In the genomic region with DNA sequence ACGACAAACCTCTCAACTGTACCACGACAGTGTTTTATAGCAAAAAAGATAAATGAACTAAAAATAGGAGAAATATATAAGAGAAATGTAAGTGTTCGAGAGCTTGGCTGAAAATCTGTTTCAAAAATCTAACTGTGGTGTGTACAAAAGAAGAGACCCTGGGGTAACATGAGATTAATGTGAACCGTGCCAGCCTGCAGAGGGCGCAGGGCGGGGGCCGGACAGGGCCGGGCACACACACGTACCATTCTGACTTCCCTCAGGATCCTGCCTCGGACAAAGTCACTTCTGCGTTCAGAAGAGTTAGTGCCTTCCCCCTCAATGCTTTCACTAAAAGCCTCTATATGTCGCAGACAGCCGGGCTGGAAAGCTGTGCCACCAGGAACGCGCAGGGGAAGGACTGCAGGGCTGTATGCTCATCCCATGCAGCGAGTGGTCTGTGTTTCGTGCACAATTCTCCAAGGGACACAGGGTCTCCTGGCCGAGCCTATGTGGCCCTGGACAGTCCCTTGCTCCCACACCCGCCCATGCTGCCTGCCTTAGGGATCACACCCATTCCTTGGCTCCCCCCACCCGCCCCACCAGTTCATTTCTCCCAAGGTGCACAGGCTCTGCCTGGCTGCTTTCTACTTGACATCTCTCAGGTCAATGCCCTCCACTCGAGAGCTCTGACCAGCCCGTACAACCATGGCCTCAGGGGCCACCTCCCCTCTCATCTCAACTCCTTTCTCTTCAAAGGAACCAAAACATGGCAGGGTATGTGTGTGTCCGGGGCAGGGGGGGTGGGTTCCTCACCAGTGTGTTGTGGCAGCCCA, we compare ENCODE assay signal across 10 cellular contexts. TPM values are rescaled to one million over a fixed set of nuclear protein-coding genes. Genes with fewer than 3 reads are reported as not detected.
DNase-seq lines count a peak whose midpoint lies in the region; ATAC-seq, FAIRE-seq and TF ChIP-seq lines count a peak whose summit lies in the region.
"Had no signal": no experiment of that assay in that cellular context is flagged by ENCODE, and none has a peak within 500 bp of the region (broad histone marks: within the 10 kb centered on the region; RNA-seq: fewer than 3 reads in every experiment).

No MANE protein-coding gene starts in this region.

- H4K8ac ChIP-seq in H1 (ENCODE audit: extremely low read depth, insufficient read depth, low read length) = no peak overlapping the region

- peaks cover 44 to 66% of the 10 kb centered on the region in 2 experiments for H4K20me1 ChIP-seq in H1 (replicated peaks in 1 of 2; ENCODE audit: control insufficient read depth in 1 of 2, insufficient read depth in 2 of 2, low read length in 2 of 2)

- H3K27me3 Mint-ChIP-seq in CD4-positive, alpha-beta T cell = no peaks in the 10 kb centered on the region
- no peaks in the 10 kb centered on the region for H3K27me3 Mint-ChIP-seq in osteocyte (ENCODE audit: unreplicated experiment)

- H3K79me2 ChIP-seq in H1 (ENCODE audit: control insufficient read depth in 1 of 2, insufficient read depth in 2 of 2, low read length in 2 of 2) = peaks cover 46 to 72% of the 10 kb centered on the region in 2 experiments

- no peak overlapping the region for H3K4me2 ChIP-seq in H1 (ENCODE audit: insufficient read depth in 1 of 2, low read depth in 2 of 2, low read length in 2 of 2)

- H3K36me3 Mint-ChIP-seq in CD4-positive, alpha-beta T cell (ENCODE audit: low read depth) = peaks cover 22% of the 10 kb centered on the region
- H3K36me3 Mint-ChIP-seq in osteocyte (ENCODE audit: unreplicated experiment) = peaks cover 8% of the 10 kb centered on the region

- FAIRE-seq in H1 (lab: Jason Lieb, UNC) = no peak
- FAIRE-seq: endometrium had no signal

- TF ChIP-seq RAD21 in H1 (IDR thresholded peaks at IDR 0.05 in 1 of 2, conservative IDR thresholded peaks at IDR 0.05 in 1 of 2; ENCODE audit: low read depth in 2 of 2, low read length in 2 of 2) = no peak

- no peaks in the 10 kb centered on the region for H3K27me3 ChIP-seq in CD4-positive, alpha-beta T cell (ENCODE audit: control insufficient read depth, insufficient read depth, low read length)
- H3K27me3 ChIP-seq in H1 (replicated peaks in 1 of 4; ENCODE audit: control insufficient read depth in 3 of 4, extremely low read depth in 1 of 4, insufficient read depth in 3 of 4, low read length in 3 of 4) = no peaks in the 10 kb centered on the region

- peaks cover 39% of the 10 kb centered on the region for H3K4me1 Mint-ChIP-seq in CD4-positive, alpha-beta T cell (ENCODE audit: low read depth)
- H3K4me1 Mint-ChIP-seq in osteocyte (ENCODE audit: unreplicated experiment) = peaks cover 46% of the 10 kb centered on the region

- H2BK5ac ChIP-seq in H1 (ENCODE audit: low read depth, low read length) = no peak overlapping the region

- no peak overlapping the region for H3K14ac ChIP-seq in H1 (ENCODE audit: insufficient read length)

- 86% methylated on average over 21 of the region's 23 CpGs; no CpG with 5 or more reads in 1 of the 2 experiments for WGBS in H1 (ENCODE audit: extremely low coverage in 1 of 2, insufficient coverage in 1 of 2, insufficient read length in 1 of 2, insufficient replicate concordance in 2 of 2, low coverage in 1 of 2, low lambda C conversion rate in 2 of 2, missing lambda C conversion rate in 1 of 2), 2 experiments

- H4K91ac ChIP-seq in H1 (replicated peaks; ENCODE audit: insufficient read length, low read length) = no peak overlapping the region

- no peak overlapping the region for H2BK20ac ChIP-seq in H1 (ENCODE audit: low read length)

- POLR2A ChIA-PET in CD4-positive, alpha-beta T cell (lab: Charles Lee) = no interaction called here
- POLR2A ChIA-PET in H1 (lab: Charles Lee; ENCODE audit: partially characterized antibody) = interaction anchor here (0.6 to 1.7 kb wide), 3 partner anchors 11 to 166 kb away, joined by 3 read pairs; no protein-coding TSS in a partner anchor

- no peak for TF ChIP-seq EP300 in H1 (IDR thresholded peaks at IDR 0.05; ENCODE audit: borderline replicate concordance in 1 of 2, low read depth in 2 of 2, low read length in 2 of 2)

- no peak overlapping the region for H2BK12ac ChIP-seq in H1 (ENCODE audit: low read depth, low read length)

- no peak overlapping the region for H3K4ac ChIP-seq in H1 (replicated peaks; ENCODE audit: insufficient read length, low read depth, low read length)

- H4K5ac ChIP-seq in H1 (ENCODE audit: insufficient read length, low read depth, low read length) = no peak overlapping the region

- no peak for DNase-seq in CD4-positive, alpha-beta T cell
- DNase-seq in NCI-H526 (lab: John Stamatoyannopoulos, UW) = peak; percentile 46 to 74
- no peak for DNase-seq in H1 (ENCODE audit: low read depth in 1 of 2, low spot score in 2 of 2)
- no peak for DNase-seq in osteocyte (ENCODE audit: extremely low spot score, unreplicated experiment)
- no peak for DNase-seq in mucosa of gallbladder (ENCODE audit: low spot score)
- no peak for DNase-seq in NCI-H510A treated with DMSO at 0.1 percent for 48 hours (lab: John Stamatoyannopoulos, UW)
- DNase-seq in T-helper 9 cell = no peak
- DNase-seq: GOT3 had no signal

- no peak overlapping the region for H2AFZ ChIP-seq in H1 (ENCODE audit: low read length)

- peaks cover 4 to 10% (median 7%) of the 10 kb centered on the region in 4 experiments; a peak in 6 of 7 replicates for H3K4me1 ChIP-seq in H1 (replicated peaks in 1 of 4; ENCODE audit: control insufficient read depth in 3 of 4, insufficient read depth in 4 of 4, low read length in 3 of 4)

- no peak overlapping the region for H3K4me3 ChIP-seq in H1 (ENCODE audit: extremely low read depth in 1 of 4, insufficient read depth in 2 of 4, low read depth in 3 of 4, low read length in 4 of 4)

- no peaks in the 10 kb centered on the region for H3K9me3 ChIP-seq in CD4-positive, alpha-beta T cell (ENCODE audit: control insufficient read depth, low read length)
- no peaks in the 10 kb centered on the region for H3K9me3 ChIP-seq in H1 (ENCODE audit: insufficient read depth in 2 of 2, low read depth in 1 of 2, low read length in 1 of 2)

- no peak overlapping the region for H3K23ac ChIP-seq in H1 (ENCODE audit: insufficient read length)

- H3K56ac ChIP-seq in H1 (replicated peaks; ENCODE audit: insufficient read length, low read depth, low read length) = no peak overlapping the region

- no peak overlapping the region for H3K27ac ChIP-seq in CD4-positive, alpha-beta T cell (ENCODE audit: low read depth, low read length)
- no peak overlapping the region; the same call in 1 of the 2 replicates for H3K27ac ChIP-seq in H1 (ENCODE audit: low read depth, low read length)

- peak overlapping the region; percentile 20 for H3K27ac Mint-ChIP-seq in CD4-positive, alpha-beta T cell
- no peak overlapping the region for H3K27ac Mint-ChIP-seq in osteocyte (ENCODE audit: unreplicated experiment)

- intact Hi-C loops in CD4-positive, alpha-beta T cell (cut with DNase I, micrococcal nuclease) = no loop called here

- no peak overlapping the region for H3K4me3 Mint-ChIP-seq in CD4-positive, alpha-beta T cell
- H3K4me3 Mint-ChIP-seq in osteocyte (ENCODE audit: unreplicated experiment) = no peak overlapping the region

- H3K23me2 ChIP-seq in H1 (ENCODE audit: low read depth, low read length) = no peaks in the 10 kb centered on the region

- peaks cover 12 to 40% (median 25%) of the 10 kb centered on the region in 4 experiments; a peak in 7 of 8 replicates for H3K36me3 ChIP-seq in H1 (ENCODE audit: control insufficient read depth in 2 of 4, insufficient read depth in 4 of 4, low read length in 3 of 4)

- no peak for TF ChIP-seq POLR2A in H1 (IDR thresholded peaks at IDR 0.05; ENCODE audit: control extremely low read depth in 1 of 2, low read depth in 2 of 2, low read length in 2 of 2)

- H3K9me3 Mint-ChIP-seq in CD4-positive, alpha-beta T cell = no peaks in the 10 kb centered on the region
- no peaks in the 10 kb centered on the region for H3K9me3 Mint-ChIP-seq in osteocyte (ENCODE audit: unreplicated experiment)

- peaks cover 15% of the 10 kb centered on the region for H3K79me1 ChIP-seq in H1 (ENCODE audit: low read depth, low read length)

- no peak for ATAC-seq in CD4-positive, alpha-beta T cell (ENCODE audit: poor library complexity)
- ATAC-seq in HG02884 (IDR thresholded peaks at IDR 0.05; ENCODE audit: unreplicated experiment) = no peak

- no peak overlapping the region for H3K18ac ChIP-seq in H1 (ENCODE audit: extremely low read depth, low read length)

- H2AK5ac ChIP-seq in H1 (ENCODE audit: low read depth, low read length) = no peak overlapping the region

- CTCF ChIA-PET in CD4-positive, alpha-beta T cell (lab: Charles Lee) = interaction anchor here (0.6 kb wide), 1 partner anchor 284 kb away, joined by 3 read pairs; no protein-coding TSS in a partner anchor
- CTCF ChIA-PET in H1 (lab: Charles Lee; ENCODE audit: partially characterized antibody) = interaction anchor here (0.8 to 2.7 kb wide), 11 partner anchors 12 to 53 kb away, joined by 3 to 10 read pairs (median 3); a partner anchor contains a TSS

- TF ChIP-seq CTCF in CD4-positive, alpha-beta T cell (IDR thresholded peaks at IDR 0.05) = peak; percentile 12
- TF ChIP-seq CTCF in H1 (IDR thresholded peaks at IDR 0.05; ENCODE audit: control extremely low read depth in 1 of 3, insufficient read depth in 1 of 3, low read depth in 1 of 3, low read length in 3 of 3) (peak; percentile 9 to 28 (median 17); a peak in 3 of 4 replicates), osteocyte (IDR thresholded peaks at IDR 0.05) (peak; percentile 33)

- no peak overlapping the region for H2BK120ac ChIP-seq in H1 (replicated peaks; ENCODE audit: low read depth, low read length)

- H2BK15ac ChIP-seq in H1 (ENCODE audit: low read length) = no peak overlapping the region

- H3K9ac ChIP-seq in H1 (replicated peaks in 1 of 4; ENCODE audit: extremely low read depth in 1 of 4, low read depth in 3 of 4, low read length in 3 of 4) = no peak overlapping the region

RNA-seq across cellular contexts. Expression of a gene that starts 8.5 kb away (rescaled TPM):
- 10 to 100 TPM; 17.7 to 18.8 TPM for total RNA-seq in CD4-positive, alpha-beta T cell
- 48.6 and 49.9 TPM in 2 replicates for total RNA-seq in H1 (2021; fragmentation: NEBNext Ultra II Directional; extraction: Animal tissue kit (Norgen Biotek cat#: 25700))
- 62.4 and 80.6 TPM in 2 replicates for polyA plus RNA-seq in H1 (2011; rRNA removed)
- 50.8 TPM for polyA plus RNA-seq in H1 (2011; cell fraction: cytosol; rRNA removed)
- polyA plus RNA-seq in H1 (2011; cell fraction: nucleus; rRNA removed) = 39.8 TPM
- polyA plus RNA-seq in H1 (2012, experiment 1 of 2) = 37.3 to 58.6 TPM (median 48.3 TPM) in 4 replicates
- 47.6 TPM for polyA plus RNA-seq in H1 (2012, experiment 2 of 2)
- 33.4 TPM for polyA plus RNA-seq in H1 (2013, experiment 1 of 2)
- 33.4 TPM for polyA plus RNA-seq in H1 (2013, experiment 2 of 2)
- 29.7 and 32.5 TPM in 2 replicates for polyA minus RNA-seq in H1 (2011; rRNA and poly(A)+ RNA removed)
- 32.9 TPM for polyA minus RNA-seq in H1 (2011; cell fraction: cytosol; rRNA and poly(A)+ RNA removed)
- 18.1 TPM for polyA minus RNA-seq in H1 (2011; cell fraction: nucleus; rRNA and poly(A)+ RNA removed)
- 14.6 and 17.4 TPM in 2 replicates for total RNA-seq in osteocyte
- total RNA-seq in mucosa of gallbladder = 5.4 TPM

RNA-seq across cellular contexts. Expression of a gene that starts 26.8 kb away (rescaled TPM):
- total RNA-seq in CD4-positive, alpha-beta T cell = 1 to 10 TPM; 1.7 to 1.8 TPM
- total RNA-seq in H1 (2021; fragmentation: NEBNext Ultra II Directional; extraction: Animal tissue kit (Norgen Biotek cat#: 25700)) = 2.1 and 2.4 TPM in 2 replicates
- 1.6 and 2.3 TPM in 2 replicates for polyA plus RNA-seq in H1 (2011; rRNA removed)
- polyA plus RNA-seq in H1 (2011; cell fraction: cytosol; rRNA removed) = 3.1 TPM
- 4.8 TPM for polyA plus RNA-seq in H1 (2011; cell fraction: nucleus; rRNA removed)
- polyA plus RNA-seq in H1 (2012, experiment 1 of 2) = 2.8 to 3.4 TPM (median 3.1 TPM) in 4 replicates
- 2.1 TPM for polyA plus RNA-seq in H1 (2012, experiment 2 of 2)
- 2.3 TPM for polyA plus RNA-seq in H1 (2013, experiment 1 of 2)
- 2.6 TPM for polyA plus RNA-seq in H1 (2013, experiment 2 of 2)
- 1.8 TPM in 2 replicates for polyA minus RNA-seq in H1 (2011; rRNA and poly(A)+ RNA removed)
- polyA minus RNA-seq in H1 (2011; cell fraction: cytosol; rRNA and poly(A)+ RNA removed) = 3.2 TPM
- 2.4 TPM for polyA minus RNA-seq in H1 (2011; cell fraction: nucleus; rRNA and poly(A)+ RNA removed)
- total RNA-seq in osteocyte (7.5 and 7.7 TPM in 2 replicates), mucosa of gallbladder (17.3 TPM)

RNA-seq across cellular contexts. Expression of a gene that starts 34.2 kb away (rescaled TPM):
- total RNA-seq in CD4-positive, alpha-beta T cell = under 1 TPM in 1 of 2 experiments, not detected in 1; 0.05 TPM
- total RNA-seq in H1 (2021; fragmentation: NEBNext Ultra II Directional; extraction: Animal tissue kit (Norgen Biotek cat#: 25700)) = 1.5 and 2.0 TPM in 2 replicates
- 0.64 and 0.95 TPM in 2 replicates for polyA plus RNA-seq in H1 (2011; rRNA removed)
- 0.67 TPM for polyA plus RNA-seq in H1 (2011; cell fraction: cytosol; rRNA removed)
- 4.3 TPM for polyA plus RNA-seq in H1 (2011; cell fraction: nucleus; rRNA removed)
- 1.2 to 2.0 TPM (median 1.7 TPM) in 4 replicates for polyA plus RNA-seq in H1 (2012, experiment 1 of 2)
- 0.55 TPM for polyA plus RNA-seq in H1 (2012, experiment 2 of 2)
- polyA plus RNA-seq in H1 (2013, experiment 1 of 2) = 0.99 TPM
- polyA plus RNA-seq in H1 (2013, experiment 2 of 2) = 0.96 TPM
- polyA minus RNA-seq in H1 (2011; rRNA and poly(A)+ RNA removed) = 3.2 and 4.3 TPM in 2 replicates
- 2.9 TPM for polyA minus RNA-seq in H1 (2011; cell fraction: cytosol; rRNA and poly(A)+ RNA removed)
- polyA minus RNA-seq in H1 (2011; cell fraction: nucleus; rRNA and poly(A)+ RNA removed) = 4.9 TPM
- total RNA-seq in osteocyte = 145 and 183 TPM in 2 replicates
- total RNA-seq in mucosa of gallbladder = 16.0 TPM

RNA-seq across cellular contexts. Expression of a gene that starts 52.9 kb away (rescaled TPM):
- 10 to 100 TPM; 64.4 to 66.7 TPM for total RNA-seq in CD4-positive, alpha-beta T cell
- not detected in 2 replicates for total RNA-seq in H1 (2021; fragmentation: NEBNext Ultra II Directional; extraction: Animal tissue kit (Norgen Biotek cat#: 25700))
- 0.11 and 0.28 TPM in 2 replicates for polyA plus RNA-seq in H1 (2011; rRNA removed)
- polyA plus RNA-seq in H1 (2011; cell fraction: cytosol; rRNA removed) = 0.26 TPM
- 0.54 TPM for polyA plus RNA-seq in H1 (2011; cell fraction: nucleus; rRNA removed)
- polyA plus RNA-seq in H1 (2012, experiment 1 of 2) = 0.09 to 0.15 TPM (median 0.15 TPM) in 3 of 4 replicates, not detected in the other
- polyA plus RNA-seq in H1 (2012, experiment 2 of 2) = 0.21 TPM
- not detected for polyA plus RNA-seq in H1 (2013, experiment 1 of 2)
- 0.04 TPM for polyA plus RNA-seq in H1 (2013, experiment 2 of 2)
- 0.16 TPM in 1 of 2 replicates, not detected in the other for polyA minus RNA-seq in H1 (2011; rRNA and poly(A)+ RNA removed)
- polyA minus RNA-seq in H1 (2011; cell fraction: cytosol; rRNA and poly(A)+ RNA removed) = not detected
- not detected for polyA minus RNA-seq in H1 (2011; cell fraction: nucleus; rRNA and poly(A)+ RNA removed)
- 0.16 and 0.24 TPM in 2 replicates for total RNA-seq in osteocyte
- total RNA-seq in mucosa of gallbladder = 3.7 TPM

Comparison
In these comparisons a context has a peak if more than half of its experiments do, and no peak if none do; other contexts are left out.
1. DNase-seq: peak in NCI-H526 (2 of 2); none in CD4-positive, alpha-beta T cell (0 of 10), H1 (0 of 2), osteocyte (single experiment), mucosa of gallbladder (single experiment), NCI-H510A treated with DMSO at 0.1 percent for 48 hours (single experiment) and T-helper 9 cell (single experiment).
2. Peak in every context shown above with its lines, with median percentiles within 50 percentile points of each other: CTCF ChIP-seq.